ENCODE assay signal across 35 cellular contexts in genomic region chr3:179791793-179792192, GRCh38.
"Had no signal": no experiment of that assay in that cellular context is flagged by ENCODE, and none has a peak within 500 bp of the region (broad histone marks: within the 10 kb centered on the region; RNA-seq: fewer than 3 reads in every experiment).

No MANE protein-coding gene starts in this region.

- H3K9me3 ChIP-seq: MG63 had no signal

- H3K4me3 ChIP-seq: MG63 had no signal

- H3K36me3 ChIP-seq: MG63 had no signal

- DNase-seq: Karpas-422, Kasumi-1, MG63, MM.1S, MV-4-11, NCI-H1048, NCI-H1092, NCI-H1092 treated with DMSO at 0.1 percent for 48 hours, NCI-H1105, NCI-H1105 treated with DMSO at 0.1 percent for 48 hours, NCI-H1417, NCI-H1417 treated with DMSO at 0.1 percent for 48 hours, NCI-H1436, NCI-H1436 treated with DMSO at 0.1 percent for 48 hours, NCI-H146, NCI-H1694, NCI-H1694 treated with DMSO at 0.1 percent for 48 hours, NCI-H187, NCI-H187 treated with DMSO at 0.1 percent for 48 hours, NCI-H1930, NCI-H2029, NCI-H2029 treated with DMSO at 0.1 percent for 48 hours, NCI-H2081, NCI-H2081 treated with DMSO at 0.1 percent for 48 hours, NCI-H2107, NCI-H2171, NCI-H2171 treated with DMSO at 0.1 percent for 48 hours, NCI-H2227 treated with DMSO at 0.1 percent for 48 hours, NCI-H226, NCI-H345, NCI-H446, NCI-H446 treated with DMSO at 0.1 percent for 48 hours, NCI-H510A, NCI-H510A treated with DMSO at 0.1 percent for 48 hours, NCI-H524 had no signal

- H3K27me3 ChIP-seq: MG63 had no signal
